Comparison of ENCODE assay signal across 1 cellular context in the genomic region with DNA sequence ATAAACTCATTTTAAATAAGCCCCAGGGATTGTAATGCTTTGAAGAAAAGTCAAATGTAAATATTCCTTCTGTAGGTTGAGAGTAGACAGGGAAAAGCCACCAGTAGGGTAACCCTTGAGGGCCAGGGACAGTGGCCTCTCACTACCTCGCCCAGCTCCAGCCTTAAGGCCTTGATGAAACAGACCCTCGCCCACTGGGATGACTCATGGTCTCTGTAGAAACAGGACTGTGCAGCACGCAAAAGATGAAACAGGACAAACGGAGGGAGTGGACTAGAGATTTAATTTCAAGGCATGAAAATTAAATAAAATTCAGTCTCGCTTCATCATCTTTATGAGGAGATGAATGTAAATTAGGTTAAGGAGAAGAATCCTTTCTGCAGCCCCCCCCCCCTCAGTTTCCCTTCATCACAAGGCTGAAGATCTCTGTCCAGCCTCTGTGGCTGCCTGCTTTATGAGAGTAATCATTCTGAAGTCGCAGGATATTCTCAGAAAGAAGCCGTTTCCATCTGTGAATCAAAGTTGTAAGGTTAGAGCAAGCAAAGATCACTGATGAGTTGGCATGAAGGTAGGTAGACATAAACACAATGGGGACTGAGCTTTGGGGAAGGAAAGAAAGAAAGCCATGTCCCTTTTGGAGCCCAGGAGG.
TF ChIP-seq lines count a peak whose summit lies in the region.

No MANE protein-coding gene starts in this region.

TF ChIP-seq in WTC11, 78 proteins besides CTCF, POLR2A, EP300 and RAD21 (continued from another document):
- TF ChIP-seq, protein P1, sequence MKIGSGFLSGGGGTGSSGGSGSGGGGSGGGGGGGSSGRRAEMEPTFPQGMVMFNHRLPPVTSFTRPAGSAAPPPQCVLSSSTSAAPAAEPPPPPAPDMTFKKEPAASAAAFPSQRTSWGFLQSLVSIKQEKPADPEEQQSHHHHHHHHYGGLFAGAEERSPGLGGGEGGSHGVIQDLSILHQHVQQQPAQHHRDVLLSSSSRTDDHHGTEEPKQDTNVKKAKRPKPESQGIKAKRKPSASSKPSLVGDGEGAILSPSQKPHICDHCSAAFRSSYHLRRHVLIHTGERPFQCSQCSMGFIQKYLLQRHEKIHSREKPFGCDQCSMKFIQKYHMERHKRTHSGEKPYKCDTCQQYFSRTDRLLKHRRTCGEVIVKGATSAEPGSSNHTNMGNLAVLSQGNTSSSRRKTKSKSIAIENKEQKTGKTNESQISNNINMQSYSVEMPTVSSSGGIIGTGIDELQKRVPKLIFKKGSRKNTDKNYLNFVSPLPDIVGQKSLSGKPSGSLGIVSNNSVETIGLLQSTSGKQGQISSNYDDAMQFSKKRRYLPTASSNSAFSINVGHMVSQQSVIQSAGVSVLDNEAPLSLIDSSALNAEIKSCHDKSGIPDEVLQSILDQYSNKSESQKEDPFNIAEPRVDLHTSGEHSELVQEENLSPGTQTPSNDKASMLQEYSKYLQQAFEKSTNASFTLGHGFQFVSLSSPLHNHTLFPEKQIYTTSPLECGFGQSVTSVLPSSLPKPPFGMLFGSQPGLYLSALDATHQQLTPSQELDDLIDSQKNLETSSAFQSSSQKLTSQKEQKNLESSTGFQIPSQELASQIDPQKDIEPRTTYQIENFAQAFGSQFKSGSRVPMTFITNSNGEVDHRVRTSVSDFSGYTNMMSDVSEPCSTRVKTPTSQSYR (CRISPR knock-in tag; IDR thresholded peaks at IDR 0.05), result no peak
- no peak for TF ChIP-seq SMAD3 (CRISPR knock-in tag; IDR thresholded peaks at IDR 0.05; ENCODE audit: borderline replicate concordance)
- no peak for TF ChIP-seq AFF4 (CRISPR knock-in tag; IDR thresholded peaks at IDR 0.05; ENCODE audit: borderline replicate concordance)
- TF ChIP-seq MYBL2 (CRISPR knock-in tag; IDR thresholded peaks at IDR 0.05), result no peak
- no peak for TF ChIP-seq ZNF416 (CRISPR knock-in tag; IDR thresholded peaks at IDR 0.05)
- no peak for TF ChIP-seq MXD4 (CRISPR knock-in tag; IDR thresholded peaks at IDR 0.05; ENCODE audit: borderline replicate concordance)
- no peak for TF ChIP-seq CREM (CRISPR knock-in tag; IDR thresholded peaks at IDR 0.05)
- TF ChIP-seq, protein P2, sequence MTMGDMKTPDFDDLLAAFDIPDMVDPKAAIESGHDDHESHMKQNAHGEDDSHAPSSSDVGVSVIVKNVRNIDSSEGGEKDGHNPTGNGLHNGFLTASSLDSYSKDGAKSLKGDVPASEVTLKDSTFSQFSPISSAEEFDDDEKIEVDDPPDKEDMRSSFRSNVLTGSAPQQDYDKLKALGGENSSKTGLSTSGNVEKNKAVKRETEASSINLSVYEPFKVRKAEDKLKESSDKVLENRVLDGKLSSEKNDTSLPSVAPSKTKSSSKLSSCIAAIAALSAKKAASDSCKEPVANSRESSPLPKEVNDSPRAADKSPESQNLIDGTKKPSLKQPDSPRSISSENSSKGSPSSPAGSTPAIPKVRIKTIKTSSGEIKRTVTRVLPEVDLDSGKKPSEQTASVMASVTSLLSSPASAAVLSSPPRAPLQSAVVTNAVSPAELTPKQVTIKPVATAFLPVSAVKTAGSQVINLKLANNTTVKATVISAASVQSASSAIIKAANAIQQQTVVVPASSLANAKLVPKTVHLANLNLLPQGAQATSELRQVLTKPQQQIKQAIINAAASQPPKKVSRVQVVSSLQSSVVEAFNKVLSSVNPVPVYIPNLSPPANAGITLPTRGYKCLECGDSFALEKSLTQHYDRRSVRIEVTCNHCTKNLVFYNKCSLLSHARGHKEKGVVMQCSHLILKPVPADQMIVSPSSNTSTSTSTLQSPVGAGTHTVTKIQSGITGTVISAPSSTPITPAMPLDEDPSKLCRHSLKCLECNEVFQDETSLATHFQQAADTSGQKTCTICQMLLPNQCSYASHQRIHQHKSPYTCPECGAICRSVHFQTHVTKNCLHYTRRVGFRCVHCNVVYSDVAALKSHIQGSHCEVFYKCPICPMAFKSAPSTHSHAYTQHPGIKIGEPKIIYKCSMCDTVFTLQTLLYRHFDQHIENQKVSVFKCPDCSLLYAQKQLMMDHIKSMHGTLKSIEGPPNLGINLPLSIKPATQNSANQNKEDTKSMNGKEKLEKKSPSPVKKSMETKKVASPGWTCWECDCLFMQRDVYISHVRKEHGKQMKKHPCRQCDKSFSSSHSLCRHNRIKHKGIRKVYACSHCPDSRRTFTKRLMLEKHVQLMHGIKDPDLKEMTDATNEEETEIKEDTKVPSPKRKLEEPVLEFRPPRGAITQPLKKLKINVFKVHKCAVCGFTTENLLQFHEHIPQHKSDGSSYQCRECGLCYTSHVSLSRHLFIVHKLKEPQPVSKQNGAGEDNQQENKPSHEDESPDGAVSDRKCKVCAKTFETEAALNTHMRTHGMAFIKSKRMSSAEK (CRISPR knock-in tag; IDR thresholded peaks at IDR 0.05; ENCODE audit: borderline replicate concordance), result no peak
- no peak for TF ChIP-seq OVOL2 (CRISPR knock-in tag; IDR thresholded peaks at IDR 0.05; ENCODE audit: borderline replicate concordance)
- TF ChIP-seq, protein P3, sequence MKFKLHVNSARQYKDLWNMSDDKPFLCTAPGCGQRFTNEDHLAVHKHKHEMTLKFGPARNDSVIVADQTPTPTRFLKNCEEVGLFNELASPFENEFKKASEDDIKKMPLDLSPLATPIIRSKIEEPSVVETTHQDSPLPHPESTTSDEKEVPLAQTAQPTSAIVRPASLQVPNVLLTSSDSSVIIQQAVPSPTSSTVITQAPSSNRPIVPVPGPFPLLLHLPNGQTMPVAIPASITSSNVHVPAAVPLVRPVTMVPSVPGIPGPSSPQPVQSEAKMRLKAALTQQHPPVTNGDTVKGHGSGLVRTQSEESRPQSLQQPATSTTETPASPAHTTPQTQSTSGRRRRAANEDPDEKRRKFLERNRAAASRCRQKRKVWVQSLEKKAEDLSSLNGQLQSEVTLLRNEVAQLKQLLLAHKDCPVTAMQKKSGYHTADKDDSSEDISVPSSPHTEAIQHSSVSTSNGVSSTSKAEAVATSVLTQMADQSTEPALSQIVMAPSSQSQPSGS (CRISPR knock-in tag; IDR thresholded peaks at IDR 0.05; ENCODE audit: borderline replicate concordance, low read depth), result no peak
- TF ChIP-seq, protein P4, sequence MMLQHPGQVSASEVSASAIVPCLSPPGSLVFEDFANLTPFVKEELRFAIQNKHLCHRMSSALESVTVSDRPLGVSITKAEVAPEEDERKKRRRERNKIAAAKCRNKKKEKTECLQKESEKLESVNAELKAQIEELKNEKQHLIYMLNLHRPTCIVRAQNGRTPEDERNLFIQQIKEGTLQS (CRISPR knock-in tag; conservative IDR thresholded peaks at IDR 0.05), result no peak
- no peak for TF ChIP-seq GRHL2 (CRISPR knock-in tag; IDR thresholded peaks at IDR 0.05; ENCODE audit: insufficient replicate concordance, severe bottlenecking)
